Comparison of ENCODE assay signal across 35 cellular contexts in genomic region chr4:185016101-185016940, GRCh38. TPM values are rescaled to one million over a fixed set of nuclear protein-coding genes. Genes with fewer than 3 reads are reported as not detected.
A peak's percentile ranks its signal among the peaks of the same experiment; 100 is the strongest.
DNase-seq lines count a peak whose midpoint lies in the region.
"Had no signal": no experiment of that assay in that cellular context is flagged by ENCODE, and none has a peak within 500 bp of the region (broad histone marks: within the 10 kb centered on the region; RNA-seq: fewer than 3 reads in every experiment).

No MANE protein-coding gene starts in this region.

- H3K4me3 ChIP-seq in iPS-20b (ENCODE audit: low read length) (peak overlapping the region; percentile 40; the same call in 1 of the 2 replicates), skeletal muscle tissue (ENCODE audit: low read length in 3 of 3) (peak overlapping the region in 2 of 3 donors; percentile 22 to 36)
- H3K4me3 ChIP-seq: A549, coronary artery, HAP-1, ovary, stomach, thyroid gland, vagina had no signal

- peaks cover 100% of the 10 kb centered on the region for H3K27me3 ChIP-seq in iPS-20b (ENCODE audit: insufficient read depth, low read length)
- peaks cover 84 to 90% (median 87%) of the 10 kb centered on the region in 3 donors for H3K27me3 ChIP-seq in skeletal muscle tissue (ENCODE audit: control insufficient read depth in 3 of 3, insufficient read depth in 3 of 3, low read length in 3 of 3)
- H3K27me3 ChIP-seq: ovary had no signal

- H3K4me1 ChIP-seq in iPS-20b (ENCODE audit: insufficient read depth, low read length) (peaks cover 25% of the 10 kb centered on the region; the same call in 1 of the 2 replicates), skeletal muscle tissue (ENCODE audit: control insufficient read depth in 3 of 3, insufficient read depth in 3 of 3, low read length in 3 of 3) (peaks cover 18 to 40% (median 36%) of the 10 kb centered on the region in 3 donors)
- H3K4me1 ChIP-seq: A549, HAP-1 had no signal

- H3K9ac ChIP-seq in iPS-20b (ENCODE audit: low read depth, low read length) (no peak overlapping the region), skeletal muscle tissue (ENCODE audit: low read depth in 1 of 3, low read length in 3 of 3) (no peak overlapping the region)

- DNase-seq in activated CD8-positive, alpha-beta memory T cell treated with anti-CD3 and anti-CD28 coated beads, Interleukin-2, amount 50 U/mL, for 48 hours: peak; percentile 46
- DNase-seq in activated CD8-positive, alpha-beta memory T cell treated with anti-CD3 and anti-CD28 coated beads, Interleukin-2, amount 50 U/mL, for 4 hours: no peak
- DNase-seq in astrocyte of the hippocampus (ENCODE audit: low read depth, low spot score) (peak; percentile 11), DMS114 treated with DMSO at 0.1 percent for 48 hours (lab: John Stamatoyannopoulos, UW; ENCODE audit: unreplicated experiment) (no peak), HuH-7.5 (ENCODE audit: low spot score) (no peak)
- no peak for DNase-seq in activated CD4-positive, alpha-beta T cell treated with anti-CD3 and anti-CD28 coated beads for 4 hours
- DNase-seq: activated CD4-positive, alpha-beta T cell treated with anti-CD3 and anti-CD28 coated beads for 1 hour; activated gamma-delta T cell; activated T-cell treated with anti-CD3 and anti-CD28 coated beads, Interleukin-2, amount 50 U/mL, for 24 hours; Calu3; caudate nucleus; DND-41; effector CD8-positive, alpha-beta T cell; midbrain; MM.1S; naive B cell; NCI-H1105 treated with DMSO at 0.1 percent for 48 hours; NCI-H187 treated with DMSO at 0.1 percent for 48 hours; NCI-H526; ovary; stimulated activated CD4-positive, alpha-beta T cell treated with anti-CD3 and anti-CD28 coated beads, Interleukin-2, amount 100 ng/mL, for 48 hours; stomach; T-helper 2 cell; thyroid gland had no signal

- H3K27ac ChIP-seq in iPS-20b (ENCODE audit: low read length) (no peak overlapping the region), skeletal muscle tissue (ENCODE audit: low read depth, low read length) (no peak overlapping the region)
- H3K27ac ChIP-seq: A549, coronary artery, ovary, stomach, thyroid gland, vagina had no signal

- H3K36me3 ChIP-seq in iPS-20b (ENCODE audit: insufficient read depth, low read depth, low read length) (no peaks in the 10 kb centered on the region), skeletal muscle tissue (ENCODE audit: control insufficient read depth in 3 of 3, insufficient read depth in 3 of 3, low read length in 3 of 3) (no peaks in the 10 kb centered on the region)
- H3K36me3 ChIP-seq: HAP-1, ovary, stomach, thyroid gland, vagina had no signal

- H3K9me3 ChIP-seq in iPS-20b (ENCODE audit: insufficient read depth, low read depth, low read length) (no peaks in the 10 kb centered on the region; the same call in 1 of the 2 replicates), skeletal muscle tissue (ENCODE audit: control insufficient read depth in 3 of 3, low read length in 3 of 3) (no peaks in the 10 kb centered on the region)
- H3K9me3 ChIP-seq: A549, HAP-1, ovary, stomach, thyroid gland, vagina had no signal

RNA-seq across cellular contexts. Expression of gene HELT, which starts 2.0 kb away (rescaled TPM):
- total RNA-seq in skeletal muscle tissue: not detected
- total RNA-seq: astrocyte, Calu3, epithelial cell of proximal tubule, glomerular endothelial cell, kidney epithelial cell, ovary, Right ventricle myocardium inferior, stomach, thyroid gland, vagina had no signal

Comparison
In these comparisons a context has a peak if more than half of its experiments do, and no peak if none do; other contexts are left out.
1. DNase-seq: peak in activated CD8-positive, alpha-beta memory T cell treated with anti-CD3 and anti-CD28 coated beads, Interleukin-2, amount 50 U/mL, for 48 hours (single experiment) and astrocyte of the hippocampus (single experiment); none in activated CD8-positive, alpha-beta memory T cell treated with anti-CD3 and anti-CD28 coated beads, Interleukin-2, amount 50 U/mL, for 4 hours (single experiment), DMS114 treated with DMSO at 0.1 percent for 48 hours (single experiment), activated CD4-positive, alpha-beta T cell treated with anti-CD3 and anti-CD28 coated beads for 4 hours (0 of 2) and HuH-7.5 (single experiment).